ENCODE assay signal across 8 cellular contexts in genomic region chr19:12484371-12485322, GRCh38. TPM values are rescaled to one million over a fixed set of nuclear protein-coding genes. Genes with fewer than 3 reads are reported as not detected.
DNase-seq lines count a peak whose midpoint lies in the region; ATAC-seq and TF ChIP-seq lines count a peak whose summit lies in the region.

TSS of gene ZNF709 (minus strand) at chr19:12484816. CDS start at chr19:12484657, 159 bp downstream.

- DNase-seq in AG04449 (ENCODE audit: low read depth, low spot score), result peak; percentile 7
- peak; percentile 13 for DNase-seq in NCI-H345 treated with DMSO at 0.1 percent for 48 hours (lab: John Stamatoyannopoulos, UW; ENCODE audit: unreplicated experiment)
- DNase-seq in activated CD4-positive, alpha-beta T cell treated with anti-CD3 and anti-CD28 coated beads, Interleukin-2, amount 10 ng/mL, durations not matched to agents 24 days and 14 days, result peak; percentile 96
- peak; percentile 89 for DNase-seq in coronary artery (ENCODE audit: low spot score)
- peak; percentile 89 to 93 for DNase-seq in left colon
- peak; percentile 72 to 88 (median 84) for DNase-seq in stimulated activated CD4-positive, alpha-beta T cell treated with anti-CD3 and anti-CD28 coated beads, Interleukin-1b, Interleukin-23, amount 100 ng/mL, for 24 hours (ENCODE audit: low read depth in 4 of 4, low spot score in 1 of 4)

- H3K4me3 Mint-ChIP-seq in activated CD4-positive, alpha-beta T cell treated with anti-CD3 and anti-CD28 coated beads, Interleukin-2, amount 10 ng/mL, durations not matched to agents 24 days and 14 days, result peak within 1 kb of the TSS; percentile 93

- H3K27ac Mint-ChIP-seq in activated CD4-positive, alpha-beta T cell treated with anti-CD3 and anti-CD28 coated beads, Interleukin-2, amount 10 ng/mL, durations not matched to agents 24 days and 14 days, result peak within 1 kb of the TSS; percentile 26

- intact Hi-C loops in activated CD4-positive, alpha-beta T cell treated with anti-CD3 and anti-CD28 coated beads, Interleukin-2, amount 10 ng/mL, durations not matched to agents 24 days and 14 days (cut with micrococcal nuclease), result loop anchor here (1.0 to 5.0 kb wide), 2 partner anchors 11 to 82 kb away; partner anchors contain the start of gene ZNF799
- intact Hi-C loops in left colon (cut with DNase I, micrococcal nuclease), result no loop called here

- H3K36me3 Mint-ChIP-seq in activated CD4-positive, alpha-beta T cell treated with anti-CD3 and anti-CD28 coated beads, Interleukin-2, amount 10 ng/mL, durations not matched to agents 24 days and 14 days (ENCODE audit: low read depth), result peaks cover 2% of the 10 kb centered on the region

- TF ChIP-seq CTCF in AG04449 (IDR thresholded peaks at IDR 0.05; ENCODE audit: insufficient read depth, low read length, missing control alignments), result no peak
- no peak for TF ChIP-seq CTCF in coronary artery (IDR thresholded peaks at IDR 0.05)

- H3K4me1 Mint-ChIP-seq in activated CD4-positive, alpha-beta T cell treated with anti-CD3 and anti-CD28 coated beads, Interleukin-2, amount 10 ng/mL, durations not matched to agents 24 days and 14 days, result peaks cover 22% of the 10 kb centered on the region

- H3K9me3 Mint-ChIP-seq in activated CD4-positive, alpha-beta T cell treated with anti-CD3 and anti-CD28 coated beads, Interleukin-2, amount 10 ng/mL, durations not matched to agents 24 days and 14 days, result peaks cover 4% of the 10 kb centered on the region

- H3K27ac ChIP-seq in coronary artery, result peak within 1 kb of the TSS; percentile 86 to 89

- POLR2A ChIA-PET in AG04449 (lab: Yijun Ruan, JAX), result interaction anchor here (0.5 to 1.0 kb wide), 2 partner anchors 496 to 530 kb away, joined by 3 read pairs; no protein-coding TSS in a partner anchor

- ATAC-seq in GM18868 (IDR thresholded peaks at IDR 0.05; ENCODE audit: unreplicated experiment) (peak; percentile 94), HG03135 (IDR thresholded peaks at IDR 0.05; ENCODE audit: unreplicated experiment) (peak; percentile 96), left colon (peak; percentile 99)

- CTCF ChIA-PET in AG04449 (lab: Yijun Ruan, JAX), result no interaction called here

- no peaks in the 10 kb centered on the region for H3K27me3 Mint-ChIP-seq in activated CD4-positive, alpha-beta T cell treated with anti-CD3 and anti-CD28 coated beads, Interleukin-2, amount 10 ng/mL, durations not matched to agents 24 days and 14 days

- peak within 1 kb of the TSS; percentile 93 for H3K4me3 ChIP-seq in AG04449 (ENCODE audit: low read depth, low read length)
- peak within 1 kb of the TSS; percentile 90 for H3K4me3 ChIP-seq in coronary artery

RNA-seq across cellular contexts. Expression of gene ZNF709, which starts in this region (rescaled TPM):
- 1.3 and 1.5 TPM in 2 replicates for total RNA-seq in activated CD4-positive, alpha-beta T cell treated with anti-CD3 and anti-CD28 coated beads, Interleukin-2, amount 10 ng/mL, durations not matched to agents 24 days and 14 days
- 1 to 10 TPM; 1.3 to 2.5 TPM for total RNA-seq in left colon

Comparison
In these comparisons a context has a peak if more than half of its experiments do, and no peak if none do; other contexts are left out.
1. Peak in every context shown above with its lines: DNase-seq, ATAC-seq, H3K4me3 ChIP-seq and H3K27ac ChIP-seq.
2. DNase-seq: peak in every context shown above with its lines; median percentile 96 in activated CD4-positive, alpha-beta T cell treated with anti-CD3 and anti-CD28 coated beads, Interleukin-2, amount 10 ng/mL, durations not matched to agents 24 days and 14 days; 91 in left colon; 89 in coronary artery; 84 in stimulated activated CD4-positive, alpha-beta T cell treated with anti-CD3 and anti-CD28 coated beads, Interleukin-1b, Interleukin-23, amount 100 ng/mL, for 24 hours; 13 in NCI-H345 treated with DMSO at 0.1 percent for 48 hours; 7 in AG04449.